In the genomic region with DNA sequence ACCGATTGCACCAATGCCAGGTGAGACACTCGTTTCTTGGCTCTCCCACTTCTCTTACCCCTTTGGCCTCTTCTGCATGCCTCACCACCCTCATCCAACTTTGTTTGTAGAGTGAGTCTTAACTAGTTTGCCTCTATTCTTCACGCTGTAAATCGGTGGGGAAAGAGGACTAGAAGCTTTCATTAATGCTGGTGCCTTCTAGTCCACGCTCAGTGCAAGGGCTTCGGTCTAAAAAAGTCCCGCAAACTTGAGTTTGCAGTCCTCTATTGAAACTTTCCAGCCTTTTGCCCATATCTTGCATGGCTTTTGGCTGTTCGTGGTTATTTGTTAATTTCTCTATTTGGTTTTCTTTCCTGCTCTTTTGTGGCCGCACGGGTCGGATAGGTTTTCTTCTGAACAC, we compare ENCODE assay signal across 13 cellular contexts. TPM values are rescaled to one million over a fixed set of nuclear protein-coding genes. Genes with fewer than 3 reads are reported as not detected.
DNase-seq lines count a peak whose midpoint lies in the region; ATAC-seq and TF ChIP-seq lines count a peak whose summit lies in the region.
"Had no signal": no experiment of that assay in that cellular context is flagged by ENCODE, and none has a peak within 500 bp of the region (broad histone marks: within the 10 kb centered on the region; RNA-seq: fewer than 3 reads in every experiment).

No MANE protein-coding gene starts in this region.

- POLR2A ChIA-PET in WTC11 (lab: Charles Lee): no interaction called here

- H3K27ac Mint-ChIP-seq in activated CD4-positive, alpha-beta T cell treated with anti-CD3 and anti-CD28 coated beads, Interleukin-2, amount 10 ng/mL, durations not matched to agents 24 days and 14 days: no peak overlapping the region
- H3K27ac Mint-ChIP-seq in WTC11: no peak overlapping the region
- H3K27ac Mint-ChIP-seq in stimulated activated effector memory CD8-positive, alpha-beta T cell treated with anti-CD3 and anti-CD28 coated beads, Interleukin-12 subunit alpha, Interleukin-12 subunit beta, amount 100 ng/mL, for 72 hours: no peak overlapping the region

- TF ChIP-seq CTCF in WTC11 (IDR thresholded peaks at IDR 0.05): no peak

- H3K27me3 Mint-ChIP-seq in activated CD4-positive, alpha-beta T cell treated with anti-CD3 and anti-CD28 coated beads, Interleukin-2, amount 10 ng/mL, durations not matched to agents 24 days and 14 days: peaks cover 24% of the 10 kb centered on the region
- peaks cover 40% of the 10 kb centered on the region for H3K27me3 Mint-ChIP-seq in WTC11 (ENCODE audit: low read depth)

- no peaks in the 10 kb centered on the region for H3K9me3 Mint-ChIP-seq in activated CD4-positive, alpha-beta T cell treated with anti-CD3 and anti-CD28 coated beads, Interleukin-2, amount 10 ng/mL, durations not matched to agents 24 days and 14 days
- no peaks in the 10 kb centered on the region for H3K9me3 Mint-ChIP-seq in WTC11
- no peaks in the 10 kb centered on the region for H3K9me3 Mint-ChIP-seq in stimulated activated effector memory CD8-positive, alpha-beta T cell treated with anti-CD3 and anti-CD28 coated beads, Interleukin-12 subunit alpha, Interleukin-12 subunit beta, amount 100 ng/mL, for 72 hours

- intact Hi-C loops in activated CD4-positive, alpha-beta T cell treated with anti-CD3 and anti-CD28 coated beads, Interleukin-2, amount 10 ng/mL, durations not matched to agents 24 days and 14 days (cut with micrococcal nuclease): no loop called here

- CTCF ChIA-PET in WTC11 (lab: Charles Lee): interaction anchor here (1.3 kb wide), 1 partner anchor 27 kb away, joined by 3 read pairs; no protein-coding TSS in a partner anchor

- peak overlapping the region; percentile 78 for H3K4me3 Mint-ChIP-seq in activated CD4-positive, alpha-beta T cell treated with anti-CD3 and anti-CD28 coated beads, Interleukin-2, amount 10 ng/mL, durations not matched to agents 24 days and 14 days
- H3K4me3 Mint-ChIP-seq in WTC11: peak overlapping the region; percentile 90
- H3K4me3 Mint-ChIP-seq in stimulated activated effector memory CD8-positive, alpha-beta T cell treated with anti-CD3 and anti-CD28 coated beads, Interleukin-12 subunit alpha, Interleukin-12 subunit beta, amount 100 ng/mL, for 72 hours: peak overlapping the region; percentile 56

- no peaks in the 10 kb centered on the region for H3K36me3 Mint-ChIP-seq in activated CD4-positive, alpha-beta T cell treated with anti-CD3 and anti-CD28 coated beads, Interleukin-2, amount 10 ng/mL, durations not matched to agents 24 days and 14 days (ENCODE audit: low read depth)
- no peaks in the 10 kb centered on the region for H3K36me3 Mint-ChIP-seq in WTC11
- no peaks in the 10 kb centered on the region for H3K36me3 Mint-ChIP-seq in stimulated activated effector memory CD8-positive, alpha-beta T cell treated with anti-CD3 and anti-CD28 coated beads, Interleukin-12 subunit alpha, Interleukin-12 subunit beta, amount 100 ng/mL, for 72 hours

- H3K4me1 Mint-ChIP-seq in activated CD4-positive, alpha-beta T cell treated with anti-CD3 and anti-CD28 coated beads, Interleukin-2, amount 10 ng/mL, durations not matched to agents 24 days and 14 days: no peaks in the 10 kb centered on the region
- peaks cover 26% of the 10 kb centered on the region for H3K4me1 Mint-ChIP-seq in WTC11
- H3K4me1 Mint-ChIP-seq in stimulated activated effector memory CD8-positive, alpha-beta T cell treated with anti-CD3 and anti-CD28 coated beads, Interleukin-12 subunit alpha, Interleukin-12 subunit beta, amount 100 ng/mL, for 72 hours: no peaks in the 10 kb centered on the region

- H3K4me3 ChIP-seq in iPS-18c (ENCODE audit: insufficient read depth, low read depth, low read length): peak overlapping the region; percentile 49
- H3K4me3 ChIP-seq: lung had no signal

- no peaks in the 10 kb centered on the region for H3K9me3 ChIP-seq in iPS-18c (ENCODE audit: control insufficient read depth, insufficient read depth, low read length)
- H3K9me3 ChIP-seq: uterus had no signal

- DNase-seq in activated CD4-positive, alpha-beta T cell treated with anti-CD3 and anti-CD28 coated beads, Interleukin-2, amount 10 ng/mL, durations not matched to agents 24 days and 14 days: no peak
- no peak for DNase-seq in activated CD4-positive, alpha-beta T cell treated with anti-CD3 and anti-CD28 coated beads for 4 hours
- DNase-seq in WTC11 (ENCODE audit: low spot score) (no peak), SIG-M5 (lab: John Stamatoyannopoulos, UW) (no peak)
- DNase-seq in stimulated activated effector memory CD8-positive, alpha-beta T cell treated with anti-CD3 and anti-CD28 coated beads, Interleukin-12 subunit alpha, Interleukin-12 subunit beta, amount 100 ng/mL, for 72 hours (ENCODE audit: low spot score in 2 of 2): no peak
- DNase-seq: activated gamma-delta T cell, uterus had no signal

- no peak for ATAC-seq in WTC11
- ATAC-seq in stimulated activated effector memory CD8-positive, alpha-beta T cell treated with anti-CD3 and anti-CD28 coated beads, Interleukin-12 subunit alpha, Interleukin-12 subunit beta, amount 100 ng/mL, for 72 hours: no peak
- no peak for ATAC-seq in HG02798 (IDR thresholded peaks at IDR 0.05; ENCODE audit: poor library complexity, unreplicated experiment)
- no peak for ATAC-seq in GM21529 (IDR thresholded peaks at IDR 0.05; ENCODE audit: unreplicated experiment)

TF ChIP-seq in WTC11, 78 proteins besides CTCF, POLR2A, EP300 and RAD21 (continues in another document):
- TF ChIP-seq ZNF671 (CRISPR knock-in tag; IDR thresholded peaks at IDR 0.05): no peak
- TF ChIP-seq, protein P1, sequence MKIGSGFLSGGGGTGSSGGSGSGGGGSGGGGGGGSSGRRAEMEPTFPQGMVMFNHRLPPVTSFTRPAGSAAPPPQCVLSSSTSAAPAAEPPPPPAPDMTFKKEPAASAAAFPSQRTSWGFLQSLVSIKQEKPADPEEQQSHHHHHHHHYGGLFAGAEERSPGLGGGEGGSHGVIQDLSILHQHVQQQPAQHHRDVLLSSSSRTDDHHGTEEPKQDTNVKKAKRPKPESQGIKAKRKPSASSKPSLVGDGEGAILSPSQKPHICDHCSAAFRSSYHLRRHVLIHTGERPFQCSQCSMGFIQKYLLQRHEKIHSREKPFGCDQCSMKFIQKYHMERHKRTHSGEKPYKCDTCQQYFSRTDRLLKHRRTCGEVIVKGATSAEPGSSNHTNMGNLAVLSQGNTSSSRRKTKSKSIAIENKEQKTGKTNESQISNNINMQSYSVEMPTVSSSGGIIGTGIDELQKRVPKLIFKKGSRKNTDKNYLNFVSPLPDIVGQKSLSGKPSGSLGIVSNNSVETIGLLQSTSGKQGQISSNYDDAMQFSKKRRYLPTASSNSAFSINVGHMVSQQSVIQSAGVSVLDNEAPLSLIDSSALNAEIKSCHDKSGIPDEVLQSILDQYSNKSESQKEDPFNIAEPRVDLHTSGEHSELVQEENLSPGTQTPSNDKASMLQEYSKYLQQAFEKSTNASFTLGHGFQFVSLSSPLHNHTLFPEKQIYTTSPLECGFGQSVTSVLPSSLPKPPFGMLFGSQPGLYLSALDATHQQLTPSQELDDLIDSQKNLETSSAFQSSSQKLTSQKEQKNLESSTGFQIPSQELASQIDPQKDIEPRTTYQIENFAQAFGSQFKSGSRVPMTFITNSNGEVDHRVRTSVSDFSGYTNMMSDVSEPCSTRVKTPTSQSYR (CRISPR knock-in tag; IDR thresholded peaks at IDR 0.05): no peak
- TF ChIP-seq, protein P2, sequence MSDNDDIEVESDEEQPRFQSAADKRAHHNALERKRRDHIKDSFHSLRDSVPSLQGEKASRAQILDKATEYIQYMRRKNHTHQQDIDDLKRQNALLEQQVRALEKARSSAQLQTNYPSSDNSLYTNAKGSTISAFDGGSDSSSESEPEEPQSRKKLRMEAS (CRISPR knock-in tag; IDR thresholded peaks at IDR 0.05): no peak
- no peak for TF ChIP-seq GABPB1 (CRISPR knock-in tag; IDR thresholded peaks at IDR 0.05)
- no peak for TF ChIP-seq NFATC4 (CRISPR knock-in tag; IDR thresholded peaks at IDR 0.05)
- no peak for TF ChIP-seq ZNF416 (CRISPR knock-in tag; IDR thresholded peaks at IDR 0.05)
- TF ChIP-seq, protein P3, sequence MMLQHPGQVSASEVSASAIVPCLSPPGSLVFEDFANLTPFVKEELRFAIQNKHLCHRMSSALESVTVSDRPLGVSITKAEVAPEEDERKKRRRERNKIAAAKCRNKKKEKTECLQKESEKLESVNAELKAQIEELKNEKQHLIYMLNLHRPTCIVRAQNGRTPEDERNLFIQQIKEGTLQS (CRISPR knock-in tag; conservative IDR thresholded peaks at IDR 0.05): no peak
- no peak for TF ChIP-seq ZNF138 (CRISPR knock-in tag; conservative IDR thresholded peaks at IDR 0.05)
- TF ChIP-seq PRRX2 (CRISPR knock-in tag; IDR thresholded peaks at IDR 0.05): no peak
- TF ChIP-seq TEAD1 (CRISPR knock-in tag; IDR thresholded peaks at IDR 0.05): no peak
- TF ChIP-seq JAZF1 (CRISPR knock-in tag; IDR thresholded peaks at IDR 0.05): no peak
- TF ChIP-seq, protein P4, sequence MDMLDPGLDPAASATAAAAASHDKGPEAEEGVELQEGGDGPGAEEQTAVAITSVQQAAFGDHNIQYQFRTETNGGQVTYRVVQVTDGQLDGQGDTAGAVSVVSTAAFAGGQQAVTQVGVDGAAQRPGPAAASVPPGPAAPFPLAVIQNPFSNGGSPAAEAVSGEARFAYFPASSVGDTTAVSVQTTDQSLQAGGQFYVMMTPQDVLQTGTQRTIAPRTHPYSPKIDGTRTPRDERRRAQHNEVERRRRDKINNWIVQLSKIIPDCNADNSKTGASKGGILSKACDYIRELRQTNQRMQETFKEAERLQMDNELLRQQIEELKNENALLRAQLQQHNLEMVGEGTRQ (CRISPR knock-in tag; IDR thresholded peaks at IDR 0.05): no peak
- no peak for TF ChIP-seq ZNF263 (CRISPR knock-in tag; IDR thresholded peaks at IDR 0.05; ENCODE audit: low read depth)
- TF ChIP-seq FOXK1 (CRISPR knock-in tag; IDR thresholded peaks at IDR 0.05): no peak
- no peak for TF ChIP-seq MYBL2 (CRISPR knock-in tag; IDR thresholded peaks at IDR 0.05)
- TF ChIP-seq, protein P5, sequence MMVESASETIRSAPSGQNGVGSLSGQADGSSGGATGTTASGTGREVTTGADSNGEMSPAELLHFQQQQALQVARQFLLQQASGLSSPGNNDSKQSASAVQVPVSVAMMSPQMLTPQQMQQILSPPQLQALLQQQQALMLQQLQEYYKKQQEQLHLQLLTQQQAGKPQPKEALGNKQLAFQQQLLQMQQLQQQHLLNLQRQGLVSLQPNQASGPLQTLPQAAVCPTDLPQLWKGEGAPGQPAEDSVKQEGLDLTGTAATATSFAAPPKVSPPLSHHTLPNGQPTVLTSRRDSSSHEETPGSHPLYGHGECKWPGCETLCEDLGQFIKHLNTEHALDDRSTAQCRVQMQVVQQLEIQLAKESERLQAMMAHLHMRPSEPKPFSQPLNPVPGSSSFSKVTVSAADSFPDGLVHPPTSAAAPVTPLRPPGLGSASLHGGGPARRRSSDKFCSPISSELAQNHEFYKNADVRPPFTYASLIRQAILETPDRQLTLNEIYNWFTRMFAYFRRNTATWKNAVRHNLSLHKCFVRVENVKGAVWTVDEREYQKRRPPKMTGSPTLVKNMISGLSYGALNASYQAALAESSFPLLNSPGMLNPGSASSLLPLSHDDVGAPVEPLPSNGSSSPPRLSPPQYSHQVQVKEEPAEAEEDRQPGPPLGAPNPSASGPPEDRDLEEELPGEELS (CRISPR knock-in tag; IDR thresholded peaks at IDR 0.05): no peak

RNA-seq across cellular contexts. Expression of a gene that starts 0.8 kb away (rescaled TPM):
- total RNA-seq in activated CD4-positive, alpha-beta T cell treated with anti-CD3 and anti-CD28 coated beads, Interleukin-2, amount 10 ng/mL, durations not matched to agents 24 days and 14 days: not detected in 2 replicates
- 2.6 to 3.5 TPM (median 3.1 TPM) in 3 replicates for total RNA-seq in WTC11 (2021)
- total RNA-seq: LHCN-M2; T-helper 1 cell treated with Interleukin-12 subunit alpha and Interleukin-12 subunit beta and Interleukin-4 antibody, amounts not matched to agents 30 ng/mL and 1 ng/mL, for 36 hours had no signal
